ENCODE assay signal across 6 cellular contexts in genomic region chr7:76135263-76135662, GRCh38.
A peak's percentile ranks its signal among the peaks of the same experiment; 100 is the strongest.
DNase-seq lines count a peak whose midpoint lies in the region; ATAC-seq, FAIRE-seq and TF ChIP-seq lines count a peak whose summit lies in the region.
"Not testable (repeated sequence)": the region's sequence is repeated elsewhere in the genome, so short reads cannot be mapped to it uniquely, and the experiment has no call there.

No MANE protein-coding gene starts in this region.

- TF ChIP-seq CTCF in hepatocyte (IDR thresholded peaks at IDR 0.05; ENCODE audit: poor library complexity); liver (IDR thresholded peaks at IDR 0.05; ENCODE audit: low read depth, low read length, missing input control); right lobe of liver (IDR thresholded peaks at IDR 0.05); upper lobe of right lung (IDR thresholded peaks at IDR 0.05): not testable (repeated sequence)

- peak overlapping the region in 1 of 2 donors; percentile 64 for H3K9ac ChIP-seq in liver (ENCODE audit: low read depth in 1 of 2, low read length in 2 of 2)

- H3K9me3 ChIP-seq in hepatocyte (ENCODE audit: low read depth); liver (ENCODE audit: control insufficient read depth in 4 of 4, low read length in 3 of 4); right lobe of liver; small intestine (ENCODE audit: control insufficient read depth, low read depth); upper lobe of right lung: not testable (repeated sequence)

- H3K79me2 ChIP-seq in hepatocyte = not testable (repeated sequence)

- ATAC-seq in left lobe of liver = peak; percentile 78
- peak; percentile 75 to 90 (median 82) for ATAC-seq in right lobe of liver
- ATAC-seq in upper lobe of right lung = peak; percentile 30

- DNase-seq in hepatocyte (ENCODE audit: low spot score) (peak; percentile 11), left lobe of liver (ENCODE audit: low spot score) (peak; percentile 84), right lobe of liver (peak; percentile 27 to 86 (median 65)), small intestine (peak; percentile 8)
- not testable (repeated sequence) for DNase-seq in upper lobe of right lung

- not testable (repeated sequence) for H3K4me3 ChIP-seq in hepatocyte; small intestine (ENCODE audit: low read depth in 1 of 2, low read length in 2 of 2); upper lobe of right lung
- H3K4me3 ChIP-seq in liver (ENCODE audit: low read depth in 1 of 3, low read length in 3 of 3) (peak overlapping the region in 2 of 3 donors; percentile 27 to 48), right lobe of liver (peak overlapping the region in 2 of 3 donors; percentile 46 to 55)

- H3K4me2 ChIP-seq in hepatocyte = not testable (repeated sequence)

- TF ChIP-seq RAD21 in liver (IDR thresholded peaks at IDR 0.05) = peak; percentile 30 to 31

- WGBS in hepatocyte (ENCODE audit: low lambda C conversion rate, missing lambda C conversion rate) = 68% methylated on average over 2 of the region's 2 CpGs
- 25% methylated on average over 2 of the region's 2 CpGs for WGBS in liver
- WGBS in right lobe of liver (ENCODE audit: insufficient coverage, low coverage, low lambda C conversion rate, missing lambda C conversion rate) = 32% methylated on average over 2 of the region's 2 CpGs
- WGBS in small intestine, 3 donors = 33 to 64% (median 38%) methylated on average over 2 of the region's 2 CpGs

- TF ChIP-seq POLR2A in right lobe of liver (IDR thresholded peaks at IDR 0.05) = peak; percentile 91

- H4K20me1 ChIP-seq in hepatocyte (ENCODE audit: insufficient read depth, poor library complexity, severe bottlenecking) = not testable (repeated sequence)

- H3K27me3 ChIP-seq in hepatocyte; liver (ENCODE audit: control insufficient read depth in 4 of 4, insufficient read depth in 4 of 4, low read length in 3 of 4); right lobe of liver; small intestine (ENCODE audit: control insufficient read depth in 2 of 2, insufficient read depth in 2 of 2, low read length in 2 of 2); upper lobe of right lung: not testable (repeated sequence)

- intact Hi-C loops in right lobe of liver (cut with DNase I); upper lobe of right lung (cut with DNase I): not testable (repeated sequence)

- H3K27ac ChIP-seq in hepatocyte; small intestine (ENCODE audit: low read depth in 1 of 2, low read length in 1 of 2); upper lobe of right lung: not testable (repeated sequence)
- peak overlapping the region; percentile 71 to 88 for H3K27ac ChIP-seq in liver (ENCODE audit: low read depth in 1 of 2, low read length in 2 of 2)
- peak overlapping the region; percentile 45 to 84 (median 82) for H3K27ac ChIP-seq in right lobe of liver

- H3K9me2 ChIP-seq in hepatocyte (replicated peaks; ENCODE audit: insufficient read depth) = not testable (repeated sequence)

- H2AFZ ChIP-seq in hepatocyte = not testable (repeated sequence)

- not testable (repeated sequence) for H3K4me1 ChIP-seq in hepatocyte (ENCODE audit: insufficient read depth); small intestine (ENCODE audit: control insufficient read depth in 2 of 2, insufficient read depth in 1 of 2, low read depth in 1 of 2, low read length in 1 of 2); upper lobe of right lung
- peaks cover 2 to 14% (median 8%) of the 10 kb centered on the region in 4 donors for H3K4me1 ChIP-seq in liver (ENCODE audit: control insufficient read depth in 4 of 4, insufficient read depth in 4 of 4, low read length in 3 of 4)
- H3K4me1 ChIP-seq in right lobe of liver = peaks cover 0 to 10% (median 0%) of the 10 kb centered on the region in 4 donors

- H3K36me3 ChIP-seq in hepatocyte (replicated peaks; ENCODE audit: insufficient read depth, low read depth); liver (ENCODE audit: control insufficient read depth in 4 of 4, insufficient read depth in 3 of 4, low read depth in 1 of 4, low read length in 3 of 4); right lobe of liver; small intestine (ENCODE audit: control insufficient read depth in 2 of 2, insufficient read depth in 2 of 2, low read length in 2 of 2); upper lobe of right lung: not testable (repeated sequence)

- FAIRE-seq in small intestine (lab: Jason Lieb, UNC) = not testable (repeated sequence)

TF ChIP-seq in liver, 16 proteins besides CTCF, POLR2A, EP300 and RAD21:
- TF ChIP-seq, protein P1, sequence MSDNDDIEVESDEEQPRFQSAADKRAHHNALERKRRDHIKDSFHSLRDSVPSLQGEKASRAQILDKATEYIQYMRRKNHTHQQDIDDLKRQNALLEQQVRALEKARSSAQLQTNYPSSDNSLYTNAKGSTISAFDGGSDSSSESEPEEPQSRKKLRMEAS (IDR thresholded peaks at IDR 0.05) = peak; percentile 53
- TF ChIP-seq YY1 (IDR thresholded peaks at IDR 0.05) = peak; percentile 72
- peak in 1 of 2 donors; percentile 76 for TF ChIP-seq JUND (IDR thresholded peaks at IDR 0.05)
- TF ChIP-seq SP1 (IDR thresholded peaks at IDR 0.05) = peak; percentile 92
- peak in 1 of 2 donors; percentile 19 for TF ChIP-seq GABPA (IDR thresholded peaks at IDR 0.05 in 1 of 2, conservative IDR thresholded peaks at IDR 0.05 in 1 of 2)
- peak; percentile 23 for TF ChIP-seq FOXA2 (IDR thresholded peaks at IDR 0.05)
- TF ChIP-seq HNF4A (conservative IDR thresholded peaks at IDR 0.05) = peak; percentile 92 to 96
- TF ChIP-seq ZBTB33 (IDR thresholded peaks at IDR 0.05) = peak; percentile 66
- peak; percentile 75 for TF ChIP-seq TAF1 (conservative IDR thresholded peaks at IDR 0.05)
- TF ChIP-seq HNF4G (IDR thresholded peaks at IDR 0.05) = peak; percentile 73
- TF ChIP-seq RXRA (IDR thresholded peaks at IDR 0.05) = peak; percentile 89 to 93
- TF ChIP-seq REST (IDR thresholded peaks at IDR 0.05) = peak; percentile 78

Comparison
In these comparisons a context has a peak if more than half of its experiments do, and no peak if none do; other contexts are left out.
1. ATAC-seq: peak in every context shown above with its lines; median percentile 82 in right lobe of liver; 78 in left lobe of liver; 30 in upper lobe of right lung.